ENCODE assay signal across 13 cellular contexts in the genomic region with DNA sequence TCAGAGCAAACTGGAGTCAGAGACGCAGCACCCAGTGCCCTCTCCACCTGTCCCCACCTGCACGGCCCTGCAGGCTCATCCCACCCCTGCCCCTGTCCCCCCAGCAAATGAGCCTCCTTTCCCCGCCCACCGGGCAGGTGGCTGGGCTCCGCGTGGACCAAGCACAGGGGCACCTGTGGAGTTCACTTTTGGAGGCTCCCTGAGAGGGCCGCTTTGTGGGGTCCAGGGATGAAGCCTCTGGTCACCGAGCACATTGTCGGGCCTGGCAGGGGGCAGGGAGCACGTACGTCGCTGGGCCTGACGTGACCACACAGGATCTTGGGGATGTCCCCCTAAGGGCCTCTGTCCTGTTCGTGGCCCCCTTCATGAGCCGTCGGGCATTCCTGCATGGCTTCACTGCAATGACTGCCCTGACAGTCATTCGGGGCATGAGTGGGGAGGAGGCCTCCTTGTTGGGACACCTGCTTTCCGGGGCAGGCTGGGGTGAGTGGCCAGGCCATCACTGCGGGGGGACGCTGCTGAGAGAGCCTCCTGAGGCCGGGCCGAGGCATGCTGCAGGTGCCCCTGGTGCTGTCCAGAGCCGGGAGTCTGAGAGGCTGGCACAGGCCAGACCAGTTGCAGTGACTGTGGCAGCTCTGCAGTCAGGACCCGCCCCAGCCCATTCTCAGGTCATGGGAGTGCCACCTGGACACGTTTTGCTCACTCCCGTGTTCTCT. TPM values are rescaled to one million over a fixed set of nuclear protein-coding genes. Genes with fewer than 3 reads are reported as not detected.
DNase-seq lines count a peak whose midpoint lies in the region; ATAC-seq and TF ChIP-seq lines count a peak whose summit lies in the region.
"Had no signal": no experiment of that assay in that cellular context is flagged by ENCODE, and none has a peak within 500 bp of the region (broad histone marks: within the 10 kb centered on the region; RNA-seq: fewer than 3 reads in every experiment).

No MANE protein-coding gene starts in this region.

- H3K27ac ChIP-seq in left ventricle myocardium inferior (replicated peaks): peak overlapping the region; percentile 89
- H3K27ac ChIP-seq in rectal smooth muscle tissue (ENCODE audit: low read depth, low read length): peak overlapping the region; percentile 79
- H3K27ac ChIP-seq: A549, epithelial cell of prostate had no signal

- no peaks in the 10 kb centered on the region for H3K9me3 Mint-ChIP-seq in activated CD4-positive, alpha-beta memory T cell treated with anti-CD3 and anti-CD28 coated beads for 36 hours

- peaks cover 18% of the 10 kb centered on the region for H3K36me3 Mint-ChIP-seq in activated CD4-positive, alpha-beta memory T cell treated with anti-CD3 and anti-CD28 coated beads for 36 hours

- no peaks in the 10 kb centered on the region for H3K9me3 ChIP-seq in left ventricle myocardium inferior (replicated peaks)
- H3K9me3 ChIP-seq: A549 had no signal

- no peak for ATAC-seq in Right ventricle myocardium inferior
- no peak for ATAC-seq in GM18870 (IDR thresholded peaks at IDR 0.05; ENCODE audit: unreplicated experiment)
- ATAC-seq: A549 had no signal

- no peaks in the 10 kb centered on the region for H3K27me3 Mint-ChIP-seq in activated CD4-positive, alpha-beta memory T cell treated with anti-CD3 and anti-CD28 coated beads for 36 hours

- H3K4me3 ChIP-seq in left ventricle myocardium inferior (peak overlapping the region; percentile 43), rectal smooth muscle tissue (ENCODE audit: low read length) (no peak overlapping the region)
- H3K4me3 ChIP-seq: A549 had no signal

- H3K36me3 ChIP-seq in left ventricle myocardium inferior: peaks cover 14% of the 10 kb centered on the region
- peaks cover 8% of the 10 kb centered on the region for H3K36me3 ChIP-seq in rectal smooth muscle tissue (ENCODE audit: control insufficient read depth, insufficient read depth, low read length)

- no peak overlapping the region for H3K9ac ChIP-seq in rectal smooth muscle tissue (ENCODE audit: low read length)

- H3K27ac Mint-ChIP-seq in activated CD4-positive, alpha-beta memory T cell treated with anti-CD3 and anti-CD28 coated beads for 36 hours: no peak overlapping the region

- no peak overlapping the region for H3K4me3 Mint-ChIP-seq in activated CD4-positive, alpha-beta memory T cell treated with anti-CD3 and anti-CD28 coated beads for 36 hours

- peaks cover 5% of the 10 kb centered on the region for H3K4me1 Mint-ChIP-seq in activated CD4-positive, alpha-beta memory T cell treated with anti-CD3 and anti-CD28 coated beads for 36 hours (ENCODE audit: low read depth)

- intact Hi-C loops in Right ventricle myocardium inferior (cut with DNase I): loop anchor here (5.0 to 10.0 kb wide), 2 partner anchors 33 to 55 kb away; no protein-coding TSS in a partner anchor
- intact Hi-C loops in cardiac septum (cut with DNase I): no loop called here
- intact Hi-C loops in left ventricle myocardium inferior (cut with micrococcal nuclease): no loop called here
- intact Hi-C loops in activated CD4-positive, alpha-beta memory T cell treated with anti-CD3 and anti-CD28 coated beads for 36 hours (cut with micrococcal nuclease): no loop called here

- POLR2A ChIA-PET in activated CD4-positive, alpha-beta memory T cell treated with anti-CD3 and anti-CD28 coated beads for 36 hours (lab: Charles Lee): interaction anchor here (0.9 kb wide), 1 partner anchor 18 kb away, joined by 3 read pairs; no protein-coding TSS in a partner anchor

- TF ChIP-seq CTCF in left ventricle myocardium inferior (IDR thresholded peaks at IDR 0.05; ENCODE audit: borderline replicate concordance): no peak

- H3K4me1 ChIP-seq in left ventricle myocardium inferior (peaks cover 93% of the 10 kb centered on the region), rectal smooth muscle tissue (ENCODE audit: control insufficient read depth, insufficient read depth, low read length) (peaks cover 46% of the 10 kb centered on the region)
- H3K4me1 ChIP-seq: A549 had no signal

- CTCF ChIA-PET in activated CD4-positive, alpha-beta memory T cell treated with anti-CD3 and anti-CD28 coated beads for 36 hours (lab: Charles Lee): interaction anchor here (8.5 kb wide), 1 partner anchor 179 kb away, joined by 63 read pairs; no protein-coding TSS in a partner anchor

- peak; percentile 48 for DNase-seq in Right ventricle myocardium inferior (ENCODE audit: missing footprints)
- DNase-seq in cardiac septum (ENCODE audit: low spot score): no peak
- peak; percentile 16 for DNase-seq in left ventricle myocardium inferior
- DNase-seq in AG08395 (ENCODE audit: low spot score): no peak
- DNase-seq in activated CD4-positive, alpha-beta T cell treated with anti-CD3 and anti-CD28 coated beads for 48 hours: no peak
- DNase-seq in activated CD4-positive, alpha-beta memory T cell treated with anti-CD3 and anti-CD28 coated beads for 36 hours: no peak
- DNase-seq: MV-4-11; NCI-H2171; stimulated activated naive CD4-positive, alpha-beta T cell treated with Interleukin-2 at 50 U/mL for 16 hours had no signal

- no peaks in the 10 kb centered on the region for H3K27me3 ChIP-seq in left ventricle myocardium inferior (ENCODE audit: low read depth)
- no peaks in the 10 kb centered on the region for H3K27me3 ChIP-seq in rectal smooth muscle tissue (ENCODE audit: control insufficient read depth, insufficient read depth, low read length)

RNA-seq across cellular contexts. Expression of gene SLX9, which starts 19.7 kb away (rescaled TPM):
- total RNA-seq in Right ventricle myocardium inferior: 66.5 TPM
- 35.8 TPM for total RNA-seq in cardiac septum
- 70.7 TPM for total RNA-seq in left ventricle myocardium inferior
- 10 to 100 TPM; 60.7 to 64.6 TPM for total RNA-seq in activated CD4-positive, alpha-beta memory T cell treated with anti-CD3 and anti-CD28 coated beads for 36 hours

RNA-seq across cellular contexts. Expression of gene ITGB2, which starts 38.8 kb away (rescaled TPM):
- 36.7 TPM for total RNA-seq in Right ventricle myocardium inferior
- total RNA-seq in cardiac septum: 11.5 TPM
- 18.6 TPM for total RNA-seq in left ventricle myocardium inferior
- 100 to 1,000 TPM; 242 to 247 TPM for total RNA-seq in activated CD4-positive, alpha-beta memory T cell treated with anti-CD3 and anti-CD28 coated beads for 36 hours

Comparison
In these comparisons a context has a peak if more than half of its experiments do, and no peak if none do; other contexts are left out.
1. DNase-seq: peak in Right ventricle myocardium inferior (single experiment) and left ventricle myocardium inferior (single experiment); none in cardiac septum (single experiment), AG08395 (single experiment), activated CD4-positive, alpha-beta T cell treated with anti-CD3 and anti-CD28 coated beads for 48 hours (single experiment) and activated CD4-positive, alpha-beta memory T cell treated with anti-CD3 and anti-CD28 coated beads for 36 hours (single experiment).